ENCODE assay signal across 8 cellular contexts in genomic region chr7:148527717-148528168, GRCh38.
A peak's percentile ranks its signal among the peaks of the same experiment; 100 is the strongest.
DNase-seq lines count a peak whose midpoint lies in the region; ATAC-seq and TF ChIP-seq lines count a peak whose summit lies in the region.

No MANE protein-coding gene starts in this region.

- TF ChIP-seq CTCF in A673 (conservative IDR thresholded peaks at IDR 0.05; ENCODE audit: low read depth, low read length) (peak; percentile 95), MCF 10A (IDR thresholded peaks at IDR 0.05; ENCODE audit: unreplicated experiment) (peak; percentile 60), left lung (IDR thresholded peaks at IDR 0.05) (peak; percentile 58 to 61)

- no peak overlapping the region for H3K4me3 ChIP-seq in A673 (ENCODE audit: low read depth, low read length, poor library complexity, severe bottlenecking)
- no peak overlapping the region for H3K4me3 ChIP-seq in left lung

- no TSS peak for BruUV-seq in A673 (replicated peaks; lab: Mats Ljungman, UMichigan)
- no TSS peak for BruUV-seq in MCF 10A (replicated peaks; lab: Mats Ljungman, UMichigan)

- POLR2A ChIA-PET in A673 (lab: Charles Lee; ENCODE audit: low non-redundant PET), result no interaction called here
- POLR2A ChIA-PET in MCF 10A (lab: Yijun Ruan, JAX), result interaction anchor here (1.0 kb wide), 1 partner anchor 22 kb away, joined by 3 read pairs; no protein-coding TSS in a partner anchor

- no peak overlapping the region for H3K27ac Mint-ChIP-seq in MCF 10A (ENCODE audit: low read depth, unreplicated experiment)

- no peak overlapping the region for H3K27ac ChIP-seq in A673 (ENCODE audit: low read depth, low read length, poor library complexity, severe bottlenecking)
- no peak overlapping the region for H3K27ac ChIP-seq in left lung

- H3K36me3 ChIP-seq in A673 (ENCODE audit: insufficient read depth, low read length, poor library complexity, severe bottlenecking), result no peaks in the 10 kb centered on the region
- no peaks in the 10 kb centered on the region for H3K36me3 ChIP-seq in left lung

- H3K4me1 ChIP-seq in A673 (ENCODE audit: insufficient read depth, low read length, poor library complexity, severe bottlenecking) (no peaks in the 10 kb centered on the region), left lung (no peaks in the 10 kb centered on the region)

- no peak overlapping the region for H3K4me3 Mint-ChIP-seq in MCF 10A (ENCODE audit: unreplicated experiment)

- H3K4me1 Mint-ChIP-seq in MCF 10A (ENCODE audit: insufficient read depth, unreplicated experiment), result no peaks in the 10 kb centered on the region

- ATAC-seq in GM18499 (IDR thresholded peaks at IDR 0.05; ENCODE audit: insufficient read depth, unreplicated experiment) (peak; percentile 95), HG02870 (IDR thresholded peaks at IDR 0.05; ENCODE audit: unreplicated experiment) (peak; percentile 96), left lung (peak; percentile 89)

- CTCF ChIA-PET in A673 (lab: Charles Lee) (no interaction called here), MCF 10A (lab: Yijun Ruan, JAX) (interaction anchor here (0.6 to 2.0 kb wide), 10 partner anchors 8 to 263 kb away, joined by 3 to 9 read pairs (median 4); no protein-coding TSS in a partner anchor)

- H3K36me3 Mint-ChIP-seq in MCF 10A (ENCODE audit: insufficient read depth, unreplicated experiment), result peaks cover 4% of the 10 kb centered on the region

- H3K27me3 ChIP-seq in A673 (replicated peaks; ENCODE audit: insufficient read depth, low read depth, low read length, poor library complexity) (no peaks in the 10 kb centered on the region), left lung (peaks cover 9 to 31% of the 10 kb centered on the region in 2 donors)

- H3K9me3 ChIP-seq in A673 (ENCODE audit: low read depth, low read length, poor library complexity, severe bottlenecking) (no peaks in the 10 kb centered on the region), left lung (no peaks in the 10 kb centered on the region)

- H3K9me3 Mint-ChIP-seq in MCF 10A (ENCODE audit: unreplicated experiment), result no peaks in the 10 kb centered on the region

- H3K27me3 Mint-ChIP-seq in MCF 10A (ENCODE audit: insufficient read depth, unreplicated experiment), result peaks cover 42% of the 10 kb centered on the region

- peak; percentile 95 for DNase-seq in A673 (ENCODE audit: low spot score)
- peak; percentile 38 for DNase-seq in NCI-H1436 treated with DMSO at 0.1 percent for 48 hours (lab: John Stamatoyannopoulos, UW)
- peak; percentile 44 for DNase-seq in UCSD-AML1 (lab: John Stamatoyannopoulos, UW; ENCODE audit: unreplicated experiment)
- peak; percentile 92 for DNase-seq in MCF 10A (ENCODE audit: unreplicated experiment)
- peak in 1 of 2 donors; percentile 76 for DNase-seq in left lung
- DNase-seq in stimulated activated CD8-positive, alpha-beta memory T cell treated with anti-CD3 and anti-CD28 coated beads, Interleukin-12 subunit alpha, Interleukin-12 subunit beta, amount 100 ng/mL, for 4 hours (ENCODE audit: low read depth), result peak; percentile 44

- intact Hi-C loops in A673 (cut with micrococcal nuclease; ENCODE audit: unreplicated experiment), result loop anchor here (10.0 kb wide), 1 partner anchor 263 kb away; no protein-coding TSS in a partner anchor
- intact Hi-C loops in MCF 10A (cut with micrococcal nuclease), result loop anchor here (1.0 kb wide), 1 partner anchor 23 kb away; no protein-coding TSS in a partner anchor
- intact Hi-C loops in left lung (cut with DNase I), result no loop called here

Comparison
In these comparisons a context has a peak if more than half of its experiments do, and no peak if none do; other contexts are left out.
1. intact Hi-C loops: an anchor here in A673 (10.0 kb wide) and MCF 10A (1.0 kb wide); none called in left lung.